11 cellular contexts compared by ENCODE assay signal in genomic region chr13:21671793-21672680, GRCh38. TPM values are rescaled to one million over a fixed set of nuclear protein-coding genes. Genes with fewer than 3 reads are reported as not detected.
A peak's percentile ranks its signal among the peaks of the same experiment; 100 is the strongest.
DNase-seq lines count a peak whose midpoint lies in the region; ATAC-seq, FAIRE-seq and TF ChIP-seq lines count a peak whose summit lies in the region.
"Had no signal": no experiment of that assay in that cellular context is flagged by ENCODE, and none has a peak within 500 bp of the region (broad histone marks: within the 10 kb centered on the region; RNA-seq: fewer than 3 reads in every experiment).

No MANE protein-coding gene starts in this region.

- H3K79me2 ChIP-seq in GM12878 (ENCODE audit: control insufficient read depth, insufficient read depth, low read length) = no peaks in the 10 kb centered on the region

- ATAC-seq in GM12878 = no peak
- ATAC-seq in natural killer cell = no peak
- ATAC-seq in GM21723 (IDR thresholded peaks at IDR 0.05; ENCODE audit: unreplicated experiment) = no peak
- ATAC-seq: body of pancreas, Panc1 had no signal

- intact Hi-C loops in CD4-positive, alpha-beta memory T cell (cut with micrococcal nuclease) = loop anchor here (1.0 to 10.0 kb wide), 8 partner anchors 34 to 1705 kb away; partner anchors contain the start of genes MICU2, MRPL57, SKA3 and ZDHHC20
- intact Hi-C loops in GM12878 (cut with micrococcal nuclease; ENCODE audit: unreplicated experiment) (loop anchor here (5.0 kb wide), 2 partner anchors 390 to 445 kb away; no protein-coding TSS in a partner anchor), natural killer cell (cut with micrococcal nuclease) (loop anchor here (1.0 to 2.0 kb wide), 2 partner anchors 68 to 391 kb away; partner anchors contain the start of gene MICU2)

- no peaks in the 10 kb centered on the region for H3K36me3 ChIP-seq in CD4-positive, alpha-beta memory T cell (ENCODE audit: insufficient read depth, low read length)
- H3K36me3 ChIP-seq in HUES48 (ENCODE audit: control insufficient read depth, insufficient read depth, low read length) (no peaks in the 10 kb centered on the region), GM12878 (ENCODE audit: control insufficient read depth in 2 of 2, insufficient read depth in 2 of 2, low read length in 1 of 2) (no peaks in the 10 kb centered on the region)

- H3K9ac ChIP-seq in HUES48 (ENCODE audit: low read depth, low read length) = no peak overlapping the region
- H3K9ac ChIP-seq in GM12878 (ENCODE audit: control insufficient read depth, insufficient read depth, low read length) = no peak overlapping the region

- peaks cover 5 to 6% of the 10 kb centered on the region in 2 donors for H3K27me3 Mint-ChIP-seq in CD4-positive, alpha-beta memory T cell
- peaks cover 26 to 40% of the 10 kb centered on the region in 2 donors for H3K27me3 Mint-ChIP-seq in natural killer cell (ENCODE audit: low read depth in 2 of 2)

- H3K4me3 ChIP-seq in CD4-positive, alpha-beta memory T cell (ENCODE audit: low read length in 2 of 2) = peak overlapping the region; percentile 38 to 65
- H3K4me3 ChIP-seq in HUES48 (ENCODE audit: low read depth, low read length) = peak overlapping the region; percentile 47
- no peak overlapping the region for H3K4me3 ChIP-seq in GM12878

- POLR2A ChIA-PET in CD4-positive, alpha-beta memory T cell (lab: Charles Lee; ENCODE audit: partially characterized antibody) = interaction anchor here (1.9 to 6.9 kb wide), 4 partner anchors 34 to 388 kb away, joined by 4 to 77 read pairs (median 20); partner anchors contain the start of gene MICU2
- POLR2A ChIA-PET in GM12878 (lab: Charles Lee) = no interaction called here

- FAIRE-seq in GM12878 (lab: Jason Lieb, UNC) = no peak

- TF ChIP-seq EP300 in GM12878 (IDR thresholded peaks at IDR 0.05; ENCODE audit: borderline replicate concordance in 1 of 2, control insufficient read depth in 1 of 2, low read depth in 2 of 2, low read length in 2 of 2) = no peak

- H3K4me1 Mint-ChIP-seq in CD4-positive, alpha-beta memory T cell = peaks cover 31 to 65% (median 44%) of the 10 kb centered on the region in 4 donors
- peaks cover 49 to 58% of the 10 kb centered on the region in 2 donors for H3K4me1 Mint-ChIP-seq in natural killer cell

- WGBS in GM12878 (ENCODE audit: insufficient coverage, insufficient replicate concordance, low lambda C conversion rate, missing lambda C conversion rate) = 11% methylated on average over 19 of the region's 19 CpGs

- peaks cover 18% of the 10 kb centered on the region for H3K27me3 ChIP-seq in CD4-positive, alpha-beta memory T cell (ENCODE audit: insufficient read depth, low read length)
- peaks cover 100% of the 10 kb centered on the region for H3K27me3 ChIP-seq in HUES48 (ENCODE audit: control insufficient read depth, insufficient read depth, low read length)
- peaks cover 15 to 38% of the 10 kb centered on the region in 2 experiments for H3K27me3 ChIP-seq in GM12878 (replicated peaks in 1 of 2; ENCODE audit: control insufficient read depth in 2 of 2, insufficient read depth in 2 of 2, low read length in 1 of 2)
- H3K27me3 ChIP-seq: body of pancreas had no signal

- in situ Hi-C loops in GM12878 (cut with MboI) = no loop called here

- SMC1A ChIA-PET in GM12878 (lab: Charles Lee; ENCODE audit: uncharacterized antibody, unreplicated experiment) = no interaction called here

- TF ChIP-seq CTCF in GM12878 (IDR thresholded peaks at IDR 0.05 in 2 of 3, conservative IDR thresholded peaks at IDR 0.05 in 1 of 3; ENCODE audit: control insufficient read depth in 2 of 3, extremely low read depth in 1 of 3, insufficient read depth in 1 of 3, low read depth in 3 of 3, low read length in 3 of 3) (no peak), natural killer cell (IDR thresholded peaks at IDR 0.05) (no peak)

- peak overlapping the region in 6 of 7 donors; percentile 19 to 93 (median 86) for H3K27ac Mint-ChIP-seq in CD4-positive, alpha-beta memory T cell
- H3K27ac Mint-ChIP-seq in natural killer cell = peak overlapping the region; percentile 79 to 87

- H2AFZ ChIP-seq in GM12878 (ENCODE audit: control insufficient read depth, low read depth, low read length) = no peak overlapping the region

- TF ChIP-seq POLR2A in GM12878 (IDR thresholded peaks at IDR 0.05; ENCODE audit: low read depth, low read length) = no peak

- H3K27ac ChIP-seq in CD4-positive, alpha-beta memory T cell (ENCODE audit: low read depth, low read length) = no peak overlapping the region
- H3K27ac ChIP-seq in HUES48 (ENCODE audit: low read depth, low read length) = no peak overlapping the region
- H3K27ac ChIP-seq in GM12878 (ENCODE audit: control insufficient read depth, insufficient read depth) = no peak overlapping the region

- no peak for TF ChIP-seq RAD21 in GM12878 (IDR thresholded peaks at IDR 0.05; ENCODE audit: insufficient read depth, low read depth, low read length)

- RAD21 ChIA-PET in GM12878 (lab: Charles Lee; ENCODE audit: unreplicated experiment) = no interaction called here

- no peaks in the 10 kb centered on the region for H4K20me1 ChIP-seq in GM12878 (ENCODE audit: control insufficient read depth, insufficient read depth)

- no TSS peak for BruUV-seq in GM12878 (replicated peaks; lab: Mats Ljungman, UMichigan)

- no peaks in the 10 kb centered on the region for H3K9me3 ChIP-seq in CD4-positive, alpha-beta memory T cell (ENCODE audit: control insufficient read depth in 1 of 2, low read length in 2 of 2)
- H3K9me3 ChIP-seq in HUES48 (ENCODE audit: control insufficient read depth, insufficient read depth, low read length) (no peaks in the 10 kb centered on the region), GM12878 (replicated peaks; ENCODE audit: control insufficient read depth, insufficient read depth, low read length) (no peaks in the 10 kb centered on the region; the same call in 2 of the 3 replicates)
- H3K9me3 ChIP-seq: body of pancreas had no signal

- peak overlapping the region; percentile 100 for H3K4me2 ChIP-seq in GM12878 (ENCODE audit: control insufficient read depth, insufficient read depth)

- peaks cover 46% of the 10 kb centered on the region for H3K4me1 ChIP-seq in CD4-positive, alpha-beta memory T cell (ENCODE audit: insufficient read depth, low read length)
- H3K4me1 ChIP-seq in HUES48 (ENCODE audit: control insufficient read depth, insufficient read depth, low read length) (peaks cover 34% of the 10 kb centered on the region), GM12878 (ENCODE audit: control insufficient read depth, insufficient read depth, low read length) (peaks cover 23% of the 10 kb centered on the region)

- peak overlapping the region; percentile 89 to 98 (median 92) for H3K4me3 Mint-ChIP-seq in CD4-positive, alpha-beta memory T cell
- peak overlapping the region; percentile 98 for H3K4me3 Mint-ChIP-seq in natural killer cell

- DNase-seq in CD4-positive, alpha-beta memory T cell = peak in 2 of 5 donors; percentile 4 to 14
- no peak for DNase-seq in GM12878 (ENCODE audit: low read depth, low spot score)
- no peak for DNase-seq in natural killer cell
- no peak for DNase-seq in T1000 (lab: John Stamatoyannopoulos, UW)
- DNase-seq in NCI-H1694 treated with DMSO at 0.1 percent for 48 hours (lab: John Stamatoyannopoulos, UW) = no peak
- DNase-seq in H4 (ENCODE audit: low spot score) = no peak
- DNase-seq: body of pancreas had no signal

- H3K9me3 Mint-ChIP-seq in CD4-positive, alpha-beta memory T cell = peaks cover 0 to 2% (median 0%) of the 10 kb centered on the region in 8 donors
- no peaks in the 10 kb centered on the region for H3K9me3 Mint-ChIP-seq in natural killer cell

- peaks cover 0 to 16% of the 10 kb centered on the region in 2 donors for H3K36me3 Mint-ChIP-seq in CD4-positive, alpha-beta memory T cell
- no peaks in the 10 kb centered on the region for H3K36me3 Mint-ChIP-seq in natural killer cell

- CTCF ChIA-PET in CD4-positive, alpha-beta memory T cell (lab: Charles Lee; ENCODE audit: partially characterized antibody) = interaction anchor here (1.0 to 8.2 kb wide), 6 partner anchors 9 to 607 kb away, joined by 3 to 86 read pairs (median 5); no protein-coding TSS in a partner anchor
- CTCF ChIA-PET in GM12878 (lab: Yijun Ruan, JAX) = interaction anchor here (0.6 kb wide), 1 partner anchor 1028 kb away, joined by 3 read pairs; no protein-coding TSS in a partner anchor

TF ChIP-seq in GM12878, 131 proteins besides CTCF, POLR2A, EP300 and RAD21 (continues in another document):
- TF ChIP-seq RB1 (IDR thresholded peaks at IDR 0.05; ENCODE audit: borderline replicate concordance) (no peak), STAT3 (IDR thresholded peaks at IDR 0.05; ENCODE audit: low read depth, low read length) (no peak)

RNA-seq across cellular contexts. Expression of gene FGF9, which starts 1.2 kb away (rescaled TPM):
- total RNA-seq in CD4-positive, alpha-beta memory T cell = 1 to 10 TPM; 6.5 to 7.3 TPM
- 1 to 10 TPM; 2.1 to 2.5 TPM for polyA plus RNA-seq in CD4-positive, alpha-beta memory T cell
- 0.61 TPM in 1 of 2 replicates, not detected in the other for total RNA-seq in GM12878 (2013; cell fraction: nucleolus; rRNA removed)
- total RNA-seq in GM12878 (2014; rRNA removed) = 0.34 and 0.82 TPM in 2 replicates
- total RNA-seq in GM12878 (2014; rRNA removed; fragmentation: Illumina TruSeq; extraction: Trizol) = 0.74 and 1.2 TPM in 2 replicates
- total RNA-seq in GM12878 (2021) = 1.1 and 1.3 TPM in 2 replicates
- polyA plus RNA-seq in GM12878 (2011; ENCODE audit: low read depth) = 0.31 TPM
- polyA plus RNA-seq in GM12878 (2011; rRNA removed) = 0.05 and 0.16 TPM in 2 replicates
- 0.03 TPM in 2 replicates for polyA plus RNA-seq in GM12878 (2011; cell fraction: cytosol; rRNA removed)
- polyA plus RNA-seq in GM12878 (2011; cell fraction: nucleus; rRNA removed) = 0.10 and 0.15 TPM in 2 replicates
- 0.20 TPM in 2 replicates for polyA plus RNA-seq in GM12878 (2012)
- 0.73 and 0.82 TPM in 2 replicates for polyA plus RNA-seq in GM12878 (2014; fragmentation: Illumina TruSeq; extraction: Trizol)
- 1 to 10 TPM in 1 of 2 experiments, under 1 TPM in 1; 0.92 to 1.0 TPM for polyA plus RNA-seq in GM12878 (2014; fragmentation: Nextera tagmentation; extraction: Ambion mirVana)
- polyA plus RNA-seq in GM12878 (2014; rRNA removed) = 0.42 and 1.4 TPM in 2 replicates
- 1 to 10 TPM in 1 of 2 experiments, under 1 TPM in 1; 0.48 to 1.5 TPM for polyA plus RNA-seq in GM12878 (2016; fragmentation: Nextera tagmentation; extraction: Ambion mirVana)
- polyA minus RNA-seq in GM12878 (2011; rRNA and poly(A)+ RNA removed) = 0.15 TPM in 1 of 2 replicates, not detected in the other
- not detected in 2 replicates for polyA minus RNA-seq in GM12878 (2011; cell fraction: cytosol; rRNA and poly(A)+ RNA removed)
- polyA minus RNA-seq in GM12878 (2011; cell fraction: nucleus; rRNA and poly(A)+ RNA removed) = under 0.01 and 0.19 TPM in 2 replicates
- total RNA-seq in natural killer cell = 1 to 10 TPM in 1 of 3 donors, under 1 TPM in 2; 0.28 to 1.2 (median 0.80) TPM
- 0.56 TPM in 1 of 2 replicates, not detected in the other for total RNA-seq in H4 (2014; rRNA removed; shearing (Covaris generic))
- total RNA-seq: lung microvascular endothelial cell had no signal
